Comparison of ENCODE assay signal across 1 cellular context in the genomic region with DNA sequence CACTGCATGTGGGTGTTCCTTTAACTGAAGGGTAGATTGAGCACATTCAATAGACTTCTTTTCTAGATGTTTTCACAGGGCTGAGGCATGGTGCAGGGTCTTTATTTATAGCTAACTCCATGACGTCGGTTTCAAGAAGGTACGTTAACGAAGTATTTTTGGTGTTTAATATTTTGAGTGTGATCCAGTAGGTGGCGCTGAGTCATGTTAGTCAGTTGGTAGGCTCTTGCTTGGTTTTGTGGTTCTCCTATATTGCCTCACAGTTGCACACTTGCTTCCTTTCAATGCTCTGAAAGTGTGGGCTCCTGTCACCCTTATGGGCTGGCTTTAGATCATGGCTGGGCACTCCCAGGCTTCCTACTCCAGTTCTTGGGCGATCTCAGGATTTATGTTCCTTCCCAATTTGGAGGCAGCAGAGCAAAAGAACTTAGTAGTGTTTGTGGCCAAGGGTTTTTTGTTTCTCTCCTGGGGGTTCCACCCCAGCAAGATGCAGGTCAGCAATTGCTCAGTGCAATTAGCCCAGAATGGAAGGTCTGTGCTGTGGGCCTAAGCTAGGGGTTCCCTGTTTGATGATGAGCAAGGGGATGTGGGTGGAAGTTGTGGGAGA.
TF ChIP-seq lines count a peak whose summit lies in the region.

No MANE protein-coding gene starts in this region.

TF ChIP-seq in GM23338, 12 proteins besides CTCF, POLR2A, EP300 and RAD21 (continued from another document):
- TF ChIP-seq, protein P1, sequence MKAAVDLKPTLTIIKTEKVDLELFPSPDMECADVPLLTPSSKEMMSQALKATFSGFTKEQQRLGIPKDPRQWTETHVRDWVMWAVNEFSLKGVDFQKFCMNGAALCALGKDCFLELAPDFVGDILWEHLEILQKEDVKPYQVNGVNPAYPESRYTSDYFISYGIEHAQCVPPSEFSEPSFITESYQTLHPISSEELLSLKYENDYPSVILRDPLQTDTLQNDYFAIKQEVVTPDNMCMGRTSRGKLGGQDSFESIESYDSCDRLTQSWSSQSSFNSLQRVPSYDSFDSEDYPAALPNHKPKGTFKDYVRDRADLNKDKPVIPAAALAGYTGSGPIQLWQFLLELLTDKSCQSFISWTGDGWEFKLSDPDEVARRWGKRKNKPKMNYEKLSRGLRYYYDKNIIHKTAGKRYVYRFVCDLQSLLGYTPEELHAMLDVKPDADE (IDR thresholded peaks at IDR 0.05), result no peak
- TF ChIP-seq POLR2AphosphoS5 (IDR thresholded peaks at IDR 0.05; ENCODE audit: low read depth) (no peak), NANOG (IDR thresholded peaks at IDR 0.05; ENCODE audit: borderline replicate concordance) (no peak), JUNB (IDR thresholded peaks at IDR 0.05; ENCODE audit: unreplicated experiment) (no peak), REST (IDR thresholded peaks at IDR 0.05; ENCODE audit: unreplicated experiment) (no peak), STAT1 (IDR thresholded peaks at IDR 0.05; ENCODE audit: unreplicated experiment) (no peak), EZH2 (IDR thresholded peaks at IDR 0.05; ENCODE audit: low read depth, unreplicated experiment) (no peak), ZNF331 (CRISPR knock-in tag; IDR thresholded peaks at IDR 0.05; ENCODE audit: low read depth) (no peak)
